In the genomic region with DNA sequence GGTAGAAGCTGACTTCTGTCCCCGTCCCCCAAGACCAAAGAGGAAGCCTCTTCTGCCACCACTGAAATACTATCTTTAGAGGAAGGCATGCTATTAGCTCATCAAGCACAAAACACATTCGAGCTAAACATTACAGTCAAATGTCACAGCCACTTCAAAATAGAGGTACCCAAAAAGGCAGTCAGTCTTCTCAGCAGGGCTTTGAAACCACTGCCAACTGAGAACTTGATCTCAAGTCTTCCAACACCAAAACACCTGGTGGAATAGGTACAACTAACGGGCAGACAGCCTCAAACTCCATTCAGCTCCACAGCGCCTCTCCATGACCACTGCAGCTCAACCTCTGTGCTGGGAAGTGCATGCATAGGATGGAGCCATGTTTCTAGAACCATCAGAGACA, we compare ENCODE assay signal across 20 cellular contexts. TPM values are rescaled to one million over a fixed set of nuclear protein-coding genes. Genes with fewer than 3 reads are reported as not detected.
DNase-seq lines count a peak whose midpoint lies in the region; ATAC-seq and TF ChIP-seq lines count a peak whose summit lies in the region.
"Had no signal": no experiment of that assay in that cellular context is flagged by ENCODE, and none has a peak within 500 bp of the region (broad histone marks: within the 10 kb centered on the region; RNA-seq: fewer than 3 reads in every experiment).

No MANE protein-coding gene starts in this region.

- TF ChIP-seq POLR2A in heart left ventricle (IDR thresholded peaks at IDR 0.05): no peak

- H3K4me1 ChIP-seq in heart left ventricle: peaks cover 2 to 47% (median 19%) of the 10 kb centered on the region in 12 donors
- H3K4me1 ChIP-seq in skeletal muscle tissue (ENCODE audit: control insufficient read depth in 3 of 3, insufficient read depth in 3 of 3, low read length in 3 of 3): peaks cover 25 to 58% (median 30%) of the 10 kb centered on the region in 3 donors

- intact Hi-C loops in left ventricle myocardium superior (cut with micrococcal nuclease): no loop called here
- intact Hi-C loops in heart left ventricle (cut with DNase I): no loop called here
- intact Hi-C loops in sciatic nerve (cut with DNase I): no loop called here

- WGBS in heart left ventricle, 4 donors: 65 to 73% (median 66%) methylated on average over 4 of the region's 4 CpGs

- TF ChIP-seq CTCF in heart left ventricle (IDR thresholded peaks at IDR 0.05): no peak
- TF ChIP-seq CTCF in choroid plexus epithelial cell (conservative IDR thresholded peaks at IDR 0.05; ENCODE audit: low read depth, low read length): peak; percentile 17

- H3K9ac ChIP-seq in skeletal muscle tissue (ENCODE audit: low read depth in 1 of 3, low read length in 3 of 3): no peak overlapping the region

- ATAC-seq in left ventricle myocardium superior: peak; percentile 46
- ATAC-seq in heart left ventricle: no peak
- no peak for ATAC-seq in HG03175 (IDR thresholded peaks at IDR 0.05; ENCODE audit: unreplicated experiment)
- ATAC-seq in sciatic nerve: no peak
- ATAC-seq: right cardiac atrium, Right ventricle myocardium inferior, T-helper 17 cell had no signal

- CTCF ChIA-PET in HEK293T (lab: Yijun Ruan, JAX): interaction anchor here (1.0 to 1.8 kb wide), 5 partner anchors 9 to 194 kb away, joined by 3 to 9 read pairs (median 3); no protein-coding TSS in a partner anchor

- POLR2A ChIA-PET in HEK293T (lab: Yijun Ruan, JAX): no interaction called here

- no peaks in the 10 kb centered on the region for H3K9me3 ChIP-seq in heart left ventricle
- no peaks in the 10 kb centered on the region for H3K9me3 ChIP-seq in skeletal muscle tissue (ENCODE audit: control insufficient read depth in 3 of 3, low read length in 3 of 3)
- H3K9me3 ChIP-seq: neutrophil, vagina had no signal

- H3K27ac ChIP-seq in heart left ventricle (no peak overlapping the region), skeletal muscle tissue (ENCODE audit: low read depth, low read length) (peak overlapping the region; percentile 54)
- H3K27ac ChIP-seq: neutrophil, vagina had no signal

- no peak for DNase-seq in left ventricle myocardium superior
- no peak for DNase-seq in heart left ventricle
- DNase-seq in NCI-H345 (lab: John Stamatoyannopoulos, UW): peak; percentile 39
- no peak for DNase-seq in choroid plexus epithelial cell (ENCODE audit: low read depth)
- no peak for DNase-seq in sciatic nerve (ENCODE audit: low spot score)
- no peak for DNase-seq in HEK293T (ENCODE audit: extremely low spot score)
- DNase-seq: activated gamma-delta T cell; anterior cingulate cortex; CD4-positive, alpha-beta memory T cell; HCEC 1CT; NCI-H1048; NCI-H2171 treated with DMSO at 0.1 percent for 48 hours; right cardiac atrium; stimulated activated CD4-positive, alpha-beta T cell treated with anti-CD3 and anti-CD28 coated beads, Interleukin-1b, Interleukin-23, amount 100 ng/mL, for 48 hours; T-helper 17 cell had no signal

- no peaks in the 10 kb centered on the region for H3K27me3 ChIP-seq in heart left ventricle
- H3K27me3 ChIP-seq in skeletal muscle tissue (ENCODE audit: control insufficient read depth in 3 of 3, insufficient read depth in 3 of 3, low read length in 3 of 3): no peaks in the 10 kb centered on the region
- H3K27me3 ChIP-seq: vagina had no signal

- no peaks in the 10 kb centered on the region for H3K36me3 ChIP-seq in heart left ventricle
- no peaks in the 10 kb centered on the region for H3K36me3 ChIP-seq in skeletal muscle tissue (ENCODE audit: control insufficient read depth in 3 of 3, insufficient read depth in 3 of 3, low read length in 3 of 3)
- H3K36me3 ChIP-seq: neutrophil, vagina had no signal

- H3K4me3 ChIP-seq in heart left ventricle: no peak overlapping the region
- H3K4me3 ChIP-seq in choroid plexus epithelial cell (ENCODE audit: low read depth, low read length): no peak overlapping the region
- H3K4me3 ChIP-seq in skeletal muscle tissue (ENCODE audit: low read length in 3 of 3): peak overlapping the region in 1 of 3 donors; percentile 42
- H3K4me3 ChIP-seq: vagina had no signal

TF ChIP-seq in HEK293T, 16 proteins besides CTCF, POLR2A, EP300 and RAD21:
- no peak for TF ChIP-seq HDGF (IDR thresholded peaks at IDR 0.05; ENCODE audit: borderline replicate concordance)
- no peak for TF ChIP-seq BHLHE40 (IDR thresholded peaks at IDR 0.05; ENCODE audit: borderline replicate concordance)
- TF ChIP-seq CTBP1 (IDR thresholded peaks at IDR 0.05; ENCODE audit: borderline replicate concordance): no peak
- TF ChIP-seq NFRKB (IDR thresholded peaks at IDR 0.05): no peak
- no peak for TF ChIP-seq TARDBP (IDR thresholded peaks at IDR 0.05)
- no peak for TF ChIP-seq SP1 (IDR thresholded peaks at IDR 0.05)
- TF ChIP-seq, protein P1, sequence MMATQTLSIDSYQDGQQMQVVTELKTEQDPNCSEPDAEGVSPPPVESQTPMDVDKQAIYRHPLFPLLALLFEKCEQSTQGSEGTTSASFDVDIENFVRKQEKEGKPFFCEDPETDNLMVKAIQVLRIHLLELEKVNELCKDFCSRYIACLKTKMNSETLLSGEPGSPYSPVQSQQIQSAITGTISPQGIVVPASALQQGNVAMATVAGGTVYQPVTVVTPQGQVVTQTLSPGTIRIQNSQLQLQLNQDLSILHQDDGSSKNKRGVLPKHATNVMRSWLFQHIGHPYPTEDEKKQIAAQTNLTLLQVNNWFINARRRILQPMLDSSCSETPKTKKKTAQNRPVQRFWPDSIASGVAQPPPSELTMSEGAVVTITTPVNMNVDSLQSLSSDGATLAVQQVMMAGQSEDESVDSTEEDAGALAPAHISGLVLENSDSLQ (IDR thresholded peaks at IDR 0.05): no peak
- TF ChIP-seq FOXK2 (IDR thresholded peaks at IDR 0.05): no peak
- no peak for TF ChIP-seq ZNF384 (IDR thresholded peaks at IDR 0.05)
- TF ChIP-seq FOXM1 (IDR thresholded peaks at IDR 0.05; ENCODE audit: borderline replicate concordance): no peak
- TF ChIP-seq SUZ12 (IDR thresholded peaks at IDR 0.05): no peak

RNA-seq across cellular contexts. Expression of a gene that starts 36.0 kb away (rescaled TPM):
- total RNA-seq in left ventricle myocardium superior (8.1 TPM), heart left ventricle (10 to 100 TPM in 6 of 9 donors, 1 to 10 TPM in 3; 7.8 to 21.6 (median 14.5) TPM), skeletal muscle tissue (8.9 TPM), sciatic nerve (44.6 TPM)
- 1 to 10 TPM; 3.8 to 4.0 TPM for polyA plus RNA-seq in heart left ventricle
